23 cellular contexts compared by ENCODE assay signal in genomic region chr4:150342945-150343344, GRCh38.
DNase-seq lines count a peak whose midpoint lies in the region; ATAC-seq and TF ChIP-seq lines count a peak whose summit lies in the region.
"Had no signal": no experiment of that assay in that cellular context is flagged by ENCODE, and none has a peak within 500 bp of the region (broad histone marks: within the 10 kb centered on the region; RNA-seq: fewer than 3 reads in every experiment).

No MANE protein-coding gene starts in this region.

- peaks cover 14% of the 10 kb centered on the region for H3K36me3 Mint-ChIP-seq in T-helper 17 cell (ENCODE audit: low read depth)
- peaks cover 6% of the 10 kb centered on the region for H3K36me3 Mint-ChIP-seq in Caco-2 (ENCODE audit: insufficient read depth, unreplicated experiment)

- TF ChIP-seq CTCF in upper lobe of right lung (IDR thresholded peaks at IDR 0.05) (no peak), Caco-2 (IDR thresholded peaks at IDR 0.05; ENCODE audit: insufficient read depth in 1 of 2, low read depth in 1 of 2, low read length in 1 of 2, severe bottlenecking in 1 of 2, unreplicated experiment in 1 of 2) (no peak)

- POLR2A ChIA-PET in Caco-2 (lab: Charles Lee) = no interaction called here

- H3K36me3 ChIP-seq in upper lobe of right lung (no peaks in the 10 kb centered on the region), Caco-2 (ENCODE audit: control insufficient read depth, insufficient read depth, low read length) (no peaks in the 10 kb centered on the region)
- H3K36me3 ChIP-seq: MG63 had no signal

- H3K4me3 Mint-ChIP-seq in T-helper 17 cell (no peak overlapping the region), Caco-2 (ENCODE audit: unreplicated experiment) (no peak overlapping the region)
- H3K4me3 Mint-ChIP-seq: activated CD8-positive, alpha-beta T cell treated with anti-CD3 and anti-CD28 coated beads, Interleukin-2, amount 10 ng/mL, durations not matched to agents 7 days and 5 days; CD8-positive, alpha-beta memory T cell; dendritic cell treated with granulocyte-macrophage colony-stimulating factor and Interleukin-4, amounts not matched to agents 40 ng/mL and 50 ng/mL, for 4 days; memory B cell had no signal

- BruUV-seq in Caco-2 (replicated peaks; lab: Mats Ljungman, UMichigan) = no TSS peak

- CTCF ChIA-PET in Caco-2 (lab: Charles Lee) = no interaction called here

- peak overlapping the region; percentile 3 for H3K27ac Mint-ChIP-seq in T-helper 17 cell
- H3K27ac Mint-ChIP-seq in Caco-2 (ENCODE audit: unreplicated experiment) = no peak overlapping the region
- H3K27ac Mint-ChIP-seq: activated CD8-positive, alpha-beta T cell treated with anti-CD3 and anti-CD28 coated beads, Interleukin-2, amount 10 ng/mL, durations not matched to agents 7 days and 5 days; dendritic cell treated with granulocyte-macrophage colony-stimulating factor and Interleukin-4, amounts not matched to agents 40 ng/mL and 50 ng/mL, for 4 days; memory B cell had no signal

- ATAC-seq in T-helper 17 cell = no peak
- peak; percentile 99 for ATAC-seq in left lobe of liver
- ATAC-seq in upper lobe of right lung = peak; percentile 68
- ATAC-seq: activated CD4-positive, CD25-positive, alpha-beta regulatory T cell treated with anti-CD3 and anti-CD28 coated beads, Interleukin-2, amount 50 U/mL, for 24 hours; activated CD8-positive, alpha-beta T cell treated with anti-CD3 and anti-CD28 coated beads, Interleukin-2, amount 10 ng/mL, durations not matched to agents 7 days and 5 days; sciatic nerve had no signal

- H3K27me3 Mint-ChIP-seq in T-helper 17 cell (no peaks in the 10 kb centered on the region), Caco-2 (ENCODE audit: insufficient read depth, unreplicated experiment) (no peaks in the 10 kb centered on the region)
- H3K27me3 Mint-ChIP-seq: CD8-positive, alpha-beta memory T cell; dendritic cell treated with granulocyte-macrophage colony-stimulating factor and Interleukin-4, amounts not matched to agents 40 ng/mL and 50 ng/mL, for 4 days; memory B cell had no signal

- no peak overlapping the region for H3K4me3 ChIP-seq in upper lobe of right lung
- H3K4me3 ChIP-seq in Caco-2 (ENCODE audit: low read depth, low read length) = no peak overlapping the region
- H3K4me3 ChIP-seq: MG63 had no signal

- no peak overlapping the region for H3K27ac ChIP-seq in upper lobe of right lung

- DNase-seq in T-helper 17 cell = no peak
- DNase-seq in fibroblast of gingiva (ENCODE audit: low read depth) = peak; percentile 24
- peak; percentile 81 for DNase-seq in left lobe of liver (ENCODE audit: low spot score)
- no peak for DNase-seq in upper lobe of right lung
- DNase-seq in Caco-2 = no peak
- DNase-seq in activated CD8-positive, alpha-beta memory T cell treated with anti-CD3 and anti-CD28 coated beads, Interleukin-2, amount 50 U/mL, for 48 hours = no peak
- DNase-seq in NCI-H446 treated with DMSO at 0.1 percent for 48 hours (lab: John Stamatoyannopoulos, UW) = no peak
- DNase-seq: activated CD8-positive, alpha-beta T cell treated with anti-CD3 and anti-CD28 coated beads, Interleukin-2, amount 10 ng/mL, durations not matched to agents 7 days and 5 days; activated T-cell treated with anti-CD3 and anti-CD28 coated beads, Interleukin-2, amount 50 U/mL, for 1 hour; CD8-positive, alpha-beta memory T cell; DMS53; GDM1; HCEC 1CT; hippocampal formation; MG63; NCI-H1694 treated with DMSO at 0.1 percent for 48 hours; NCI-H774; SHP77 treated with DMSO at 0.1 percent for 48 hours; SW 1271 had no signal

- H3K4me1 ChIP-seq in upper lobe of right lung (no peaks in the 10 kb centered on the region), Caco-2 (no peaks in the 10 kb centered on the region)

- H3K27me3 ChIP-seq in upper lobe of right lung (no peaks in the 10 kb centered on the region), Caco-2 (replicated peaks; ENCODE audit: control insufficient read depth, insufficient read depth, low read length) (no peaks in the 10 kb centered on the region)
- H3K27me3 ChIP-seq: MG63 had no signal

- H3K9me3 Mint-ChIP-seq in Caco-2 (ENCODE audit: unreplicated experiment) = no peaks in the 10 kb centered on the region
- H3K9me3 Mint-ChIP-seq: CD8-positive, alpha-beta memory T cell had no signal

- H3K9me3 ChIP-seq in T-helper 17 cell (ENCODE audit: control insufficient read depth, low read length, poor library complexity, severe bottlenecking) (no peaks in the 10 kb centered on the region), upper lobe of right lung (no peaks in the 10 kb centered on the region), Caco-2 (no peaks in the 10 kb centered on the region)

- H3K4me1 Mint-ChIP-seq in T-helper 17 cell (peaks cover 9% of the 10 kb centered on the region), Caco-2 (ENCODE audit: low read depth, unreplicated experiment) (peaks cover 8% of the 10 kb centered on the region)
- H3K4me1 Mint-ChIP-seq: CD8-positive, alpha-beta memory T cell; memory B cell had no signal

- intact Hi-C loops in upper lobe of right lung (cut with DNase I) (no loop called here), Caco-2 (cut with micrococcal nuclease; ENCODE audit: unreplicated experiment) (no loop called here)

Comparison
In these comparisons a context has a peak if more than half of its experiments do, and no peak if none do; other contexts are left out.
1. DNase-seq: peak in fibroblast of gingiva (single experiment) and left lobe of liver (single experiment); none in T-helper 17 cell (0 of 3), upper lobe of right lung (single experiment), Caco-2 (0 of 2), activated CD8-positive, alpha-beta memory T cell treated with anti-CD3 and anti-CD28 coated beads, Interleukin-2, amount 50 U/mL, for 48 hours (single experiment) and NCI-H446 treated with DMSO at 0.1 percent for 48 hours (single experiment).